ENCODE assay signal across 24 cellular contexts in genomic region chr11:44901120-44901519, GRCh38.
"Had no signal": no experiment of that assay in that cellular context is flagged by ENCODE, and none has a peak within 500 bp of the region (broad histone marks: within the 10 kb centered on the region; RNA-seq: fewer than 3 reads in every experiment).

No MANE protein-coding gene starts in this region.

- H3K27ac ChIP-seq: left lung, lower lobe of right lung, parathyroid adenoma, right atrium auricular region, right lobe of liver, stomach, testis, thyroid gland, transverse colon, upper lobe of left lung had no signal

- H3K4me3 ChIP-seq: left lung, lower lobe of right lung, right atrium auricular region, right lobe of liver, smooth muscle cell, stomach, testis, thyroid gland, transverse colon, upper lobe of left lung had no signal

- H3K4me1 ChIP-seq: left lung, lower lobe of right lung, parathyroid adenoma, right lobe of liver, testis, thyroid gland, transverse colon, upper lobe of left lung had no signal

- H3K9me3 ChIP-seq: left lung, lower lobe of right lung, right atrium auricular region, right lobe of liver, testis, thyroid gland, transverse colon had no signal

- H3K27me3 ChIP-seq: left lung, right atrium auricular region, right lobe of liver, testis, thyroid gland, transverse colon, upper lobe of left lung had no signal

- H3K36me3 ChIP-seq: left lung, lower lobe of right lung, right lobe of liver, stomach, thyroid gland, transverse colon had no signal

- DNase-seq: head of caudate nucleus; hypothalamus; kidney glomerular epithelial cell; left cardiac atrium; left lung; lower lobe of right lung; mammary epithelial cell; mesenchymal stem cell; naive thymus-derived CD8-positive, alpha-beta T cell; nucleus accumbens; right lobe of liver; stimulated activated CD4-positive, alpha-beta T cell treated with anti-CD3 and anti-CD28 coated beads, Interleukin-1b, Interleukin-23, amount 100 ng/mL, for 48 hours; stimulated activated CD4-positive, alpha-beta T cell treated with anti-CD3 and anti-CD28 coated beads, Interleukin-2, amount 100 ng/mL, for 48 hours; stimulated activated CD4-positive, alpha-beta T cell treated with anti-CD3 and anti-CD28 coated beads, Interleukin-4, amount 100 ng/mL, for 4 hours; stimulated activated CD8-positive, alpha-beta memory T cell treated with anti-CD3 and anti-CD28 coated beads, Interleukin-4, amount 100 ng/mL, for 48 hours; stimulated activated naive CD4-positive, alpha-beta T cell treated with Interleukin-2 at 50 U/mL for 16 hours; stomach; testis; thyroid gland; transverse colon; upper lobe of left lung had no signal
